In genomic region chr2:9142551-9143263, GRCh38 we compare ENCODE assay signal across 8 cellular contexts.
DNase-seq lines count a peak whose midpoint lies in the region; ATAC-seq and TF ChIP-seq lines count a peak whose summit lies in the region.

No MANE protein-coding gene starts in this region.

- H3K27me3 ChIP-seq in kidney epithelial cell (ENCODE audit: control insufficient read depth, insufficient read depth, low read length) = no peaks in the 10 kb centered on the region

- peak; percentile 84 for ATAC-seq in HG02852 (IDR thresholded peaks at IDR 0.05; ENCODE audit: unreplicated experiment)

- DNase-seq in NCI-H187 (lab: John Stamatoyannopoulos, UW) = peak; percentile 47 to 59
- no peak for DNase-seq in NCI-H187 treated with DMSO at 0.1 percent for 48 hours (lab: John Stamatoyannopoulos, UW)
- DNase-seq in NCI-H2227 treated with DMSO at 0.1 percent for 48 hours (lab: John Stamatoyannopoulos, UW) = peak; percentile 66
- DNase-seq in activated CD4-positive, CD25-positive, alpha-beta regulatory T cell treated with anti-CD3 and anti-CD28 coated beads, Interleukin-2, amount 50 U/mL, for 72 hours = peak; percentile 83
- DNase-seq in cerebellum (ENCODE audit: low spot score) = peak; percentile 78
- no peak for DNase-seq in kidney epithelial cell (ENCODE audit: low read depth)
- peak; percentile 88 for DNase-seq in stimulated activated CD4-positive, alpha-beta T cell treated with anti-CD3 and anti-CD28 coated beads, Interleukin-15, amount 100 ng/mL, for 24 hours

- no peak overlapping the region for H3K4me3 ChIP-seq in kidney epithelial cell (ENCODE audit: low read depth, low read length)

- peak; percentile 95 for TF ChIP-seq CTCF in kidney epithelial cell (IDR thresholded peaks at IDR 0.05; ENCODE audit: insufficient read depth, low read length, poor library complexity, severe bottlenecking)

- no peaks in the 10 kb centered on the region for H3K36me3 ChIP-seq in kidney epithelial cell (ENCODE audit: control insufficient read depth, insufficient read depth, low read length)

Comparison
In these comparisons a context has a peak if more than half of its experiments do, and no peak if none do; other contexts are left out.
1. DNase-seq: peak in NCI-H187 (2 of 2), NCI-H2227 treated with DMSO at 0.1 percent for 48 hours (single experiment), activated CD4-positive, CD25-positive, alpha-beta regulatory T cell treated with anti-CD3 and anti-CD28 coated beads, Interleukin-2, amount 50 U/mL, for 72 hours (single experiment), cerebellum (single experiment) and stimulated activated CD4-positive, alpha-beta T cell treated with anti-CD3 and anti-CD28 coated beads, Interleukin-15, amount 100 ng/mL, for 24 hours (single experiment); none in NCI-H187 treated with DMSO at 0.1 percent for 48 hours (single experiment) and kidney epithelial cell (single experiment).